ENCODE assay signal across 27 cellular contexts in genomic region chr17:12866244-12866643, GRCh38.
DNase-seq lines count a peak whose midpoint lies in the region; ATAC-seq and TF ChIP-seq lines count a peak whose summit lies in the region.
"Had no signal": no experiment of that assay in that cellular context is flagged by ENCODE, and none has a peak within 500 bp of the region (broad histone marks: within the 10 kb centered on the region; RNA-seq: fewer than 3 reads in every experiment).

No MANE protein-coding gene starts in this region.

- peaks cover 13% of the 10 kb centered on the region for H3K9me3 Mint-ChIP-seq in nephron progenitor cell

- no peak overlapping the region for H3K4me3 ChIP-seq in Jurkat, Clone E6-1 (ENCODE audit: low read length)
- H3K4me3 ChIP-seq in brain microvascular endothelial cell (ENCODE audit: low read depth, low read length): no peak overlapping the region
- H3K4me3 ChIP-seq: SK-N-MC had no signal

- H3K27ac ChIP-seq in brain microvascular endothelial cell: no peak overlapping the region
- H3K27ac ChIP-seq: 22Rv1, SK-N-MC had no signal

- peak; percentile 40 for DNase-seq in NK-92 treated with Interleukin-12 subunit alpha and Interleukin-12 subunit beta, amount 100 ng/mL, for 24 hours (lab: John Stamatoyannopoulos, UW)
- no peak for DNase-seq in NK-92 (lab: John Stamatoyannopoulos, UW; ENCODE audit: unreplicated experiment)
- DNase-seq in Jurkat, Clone E6-1 (ENCODE audit: low read depth, low spot score): peak; percentile 37
- DNase-seq in islet precursor cell: peak; percentile 26
- no peak for DNase-seq in 8988T
- DNase-seq in brain microvascular endothelial cell: no peak
- DNase-seq in nephron progenitor cell: no peak
- DNase-seq: ACHN; BE2C; Calu3; CD8-positive, alpha-beta memory T cell; DMS79 treated with DMSO at 0.1 percent for 48 hours; GF-D8; Kasumi-1; NCI-H1105; NCI-H1436 treated with DMSO at 0.1 percent for 48 hours; NCI-H1930; NCI-H2107; NCI-H446; NCI-H524 treated with DMSO at 0.1 percent for 48 hours; NCI-H774; SIG-M5 had no signal

- H3K27me3 ChIP-seq in brain microvascular endothelial cell (replicated peaks): no peaks in the 10 kb centered on the region
- H3K27me3 ChIP-seq: BE2C had no signal

- H3K36me3 Mint-ChIP-seq in nephron progenitor cell (ENCODE audit: low read depth): no peaks in the 10 kb centered on the region
- H3K36me3 Mint-ChIP-seq: CD14-positive monocyte; CD8-positive, alpha-beta memory T cell had no signal

- TF ChIP-seq CTCF in brain microvascular endothelial cell (IDR thresholded peaks at IDR 0.05; ENCODE audit: low read depth, low read length, missing control alignments) (no peak), nephron progenitor cell (IDR thresholded peaks at IDR 0.05) (no peak)

- no peaks in the 10 kb centered on the region for H3K4me1 Mint-ChIP-seq in nephron progenitor cell
- H3K4me1 Mint-ChIP-seq: CD14-positive monocyte; CD8-positive, alpha-beta memory T cell had no signal

- peak; percentile 63 for ATAC-seq in HG02870 (IDR thresholded peaks at IDR 0.05; ENCODE audit: unreplicated experiment)
- ATAC-seq: HCT116 had no signal

- no peak overlapping the region for H3K27ac Mint-ChIP-seq in nephron progenitor cell
- H3K27ac Mint-ChIP-seq: CD14-positive monocyte; CD8-positive, alpha-beta memory T cell had no signal

- in situ Hi-C loops in brain microvascular endothelial cell (cut with HindIII; ENCODE audit: low pct_ligation_motif_present, low sequenced_read_pairs): no loop called here

- no peaks in the 10 kb centered on the region for H3K36me3 ChIP-seq in brain microvascular endothelial cell (replicated peaks)
- H3K36me3 ChIP-seq: BE2C had no signal

- no peak overlapping the region for H3K4me3 Mint-ChIP-seq in nephron progenitor cell
- H3K4me3 Mint-ChIP-seq: CD14-positive monocyte; CD8-positive, alpha-beta memory T cell had no signal

- peaks cover 6% of the 10 kb centered on the region for H3K27me3 Mint-ChIP-seq in nephron progenitor cell (ENCODE audit: low read depth, poor library complexity)

Comparison
In these comparisons a context has a peak if more than half of its experiments do, and no peak if none do; other contexts are left out.
1. DNase-seq: peak in NK-92 treated with Interleukin-12 subunit alpha and Interleukin-12 subunit beta, amount 100 ng/mL, for 24 hours (single experiment), Jurkat, Clone E6-1 (single experiment) and islet precursor cell (single experiment); none in NK-92 (single experiment), 8988T (single experiment), brain microvascular endothelial cell (single experiment) and nephron progenitor cell (single experiment).